Comparison of ENCODE assay signal across 20 cellular contexts in genomic region chr5:27821681-27822080, GRCh38.
DNase-seq lines count a peak whose midpoint lies in the region; ATAC-seq, FAIRE-seq and TF ChIP-seq lines count a peak whose summit lies in the region.
"Had no signal": no experiment of that assay in that cellular context is flagged by ENCODE, and none has a peak within 500 bp of the region (broad histone marks: within the 10 kb centered on the region; RNA-seq: fewer than 3 reads in every experiment).

No MANE protein-coding gene starts in this region.

- H3K9ac ChIP-seq in H1 (replicated peaks in 1 of 4; ENCODE audit: extremely low read depth in 1 of 4, low read depth in 3 of 4, low read length in 3 of 4): no peak overlapping the region
- H3K9ac ChIP-seq in neural progenitor cell: no peak overlapping the region

- H2BK120ac ChIP-seq in H1 (replicated peaks; ENCODE audit: low read depth, low read length): no peak overlapping the region

- no peak overlapping the region for H3K4ac ChIP-seq in H1 (replicated peaks; ENCODE audit: insufficient read length, low read depth, low read length)

- no peaks in the 10 kb centered on the region for H3K9me3 ChIP-seq in H1 (ENCODE audit: insufficient read depth in 2 of 2, low read depth in 1 of 2, low read length in 1 of 2)
- H3K9me3 ChIP-seq in neural progenitor cell (ENCODE audit: low read depth): no peaks in the 10 kb centered on the region
- H3K9me3 ChIP-seq: Caco-2 had no signal

- H3K79me2 ChIP-seq in H1 (ENCODE audit: control insufficient read depth in 1 of 2, insufficient read depth in 2 of 2, low read length in 2 of 2) (no peaks in the 10 kb centered on the region), neural progenitor cell (ENCODE audit: low read depth) (no peaks in the 10 kb centered on the region)

- CTCF ChIA-PET in H1 (lab: Charles Lee; ENCODE audit: partially characterized antibody): no interaction called here

- no peaks in the 10 kb centered on the region for H3F3A ChIP-seq in neural progenitor cell (ENCODE audit: low read depth)

- H3K18ac ChIP-seq in H1 (ENCODE audit: extremely low read depth, low read length): no peak overlapping the region

- H3K23ac ChIP-seq in H1 (ENCODE audit: insufficient read length): no peak overlapping the region

- no peak overlapping the region for H3K4me3 Mint-ChIP-seq in neural progenitor cell
- H3K4me3 Mint-ChIP-seq: GM23338, T-cell had no signal

- FAIRE-seq in RCC 7860 (lab: Jason Lieb, UNC): no peak
- FAIRE-seq in H1 (lab: Jason Lieb, UNC): no peak

- no peak overlapping the region for H4K8ac ChIP-seq in H1 (ENCODE audit: extremely low read depth, insufficient read depth, low read length)

- POLR2A ChIA-PET in H1 (lab: Charles Lee; ENCODE audit: partially characterized antibody): no interaction called here

- no peak for TF ChIP-seq CTCF in H1 (IDR thresholded peaks at IDR 0.05; ENCODE audit: control extremely low read depth in 1 of 3, insufficient read depth in 1 of 3, low read depth in 1 of 3, low read length in 3 of 3)
- TF ChIP-seq CTCF in neural progenitor cell (IDR thresholded peaks at IDR 0.05): no peak

- no peak overlapping the region for H4K5ac ChIP-seq in H1 (ENCODE audit: insufficient read length, low read depth, low read length)

- no peak overlapping the region for H2BK5ac ChIP-seq in H1 (ENCODE audit: low read depth, low read length)

- TF ChIP-seq EP300 in H1 (IDR thresholded peaks at IDR 0.05; ENCODE audit: borderline replicate concordance in 1 of 2, low read depth in 2 of 2, low read length in 2 of 2): no peak

- H3K27me3 ChIP-seq in H1 (replicated peaks in 1 of 4; ENCODE audit: control insufficient read depth in 3 of 4, extremely low read depth in 1 of 4, insufficient read depth in 3 of 4, low read length in 3 of 4) (peaks cover 0 to 1% (median 0%) of the 10 kb centered on the region in 4 experiments; a peak in 1 of 7 replicates), neural progenitor cell (no peaks in the 10 kb centered on the region)

- no peaks in the 10 kb centered on the region for H3K23me2 ChIP-seq in H1 (ENCODE audit: low read depth, low read length)

- TF ChIP-seq RAD21 in H1 (IDR thresholded peaks at IDR 0.05 in 1 of 2, conservative IDR thresholded peaks at IDR 0.05 in 1 of 2; ENCODE audit: low read depth in 2 of 2, low read length in 2 of 2): no peak

- H2AFZ ChIP-seq in H1 (ENCODE audit: low read length) (peak overlapping the region; percentile 77; the same call in 1 of the 2 replicates), neural progenitor cell (replicated peaks) (peak overlapping the region; percentile 40)
- H2AFZ ChIP-seq: GM23338, PC-9 had no signal

- no peak overlapping the region for H3K4me2 ChIP-seq in H1 (ENCODE audit: insufficient read depth in 1 of 2, low read depth in 2 of 2, low read length in 2 of 2)
- no peak overlapping the region for H3K4me2 ChIP-seq in neural progenitor cell
- H3K4me2 ChIP-seq: GM23338, PC-9 had no signal

- H2BK12ac ChIP-seq in H1 (ENCODE audit: low read depth, low read length): no peak overlapping the region

- no peak overlapping the region for H2BK20ac ChIP-seq in H1 (ENCODE audit: low read length)

- H2AK5ac ChIP-seq in H1 (ENCODE audit: low read depth, low read length): no peak overlapping the region

- ATAC-seq in GM21717 (IDR thresholded peaks at IDR 0.05; ENCODE audit: unreplicated experiment): no peak
- ATAC-seq in GM18519 (IDR thresholded peaks at IDR 0.05; ENCODE audit: low FRiP score, unreplicated experiment): no peak
- ATAC-seq in GM18502 (IDR thresholded peaks at IDR 0.05; ENCODE audit: poor library complexity, unreplicated experiment): no peak
- ATAC-seq: GM23338, T-cell had no signal

- H3K27ac ChIP-seq in H1 (ENCODE audit: low read depth, low read length): no peak overlapping the region
- H3K27ac ChIP-seq in neural progenitor cell: no peak overlapping the region
- H3K27ac ChIP-seq: PC-9, SK-N-MC had no signal

- H3K36me3 ChIP-seq in H1 (ENCODE audit: control insufficient read depth in 2 of 4, insufficient read depth in 4 of 4, low read length in 3 of 4) (no peaks in the 10 kb centered on the region), neural progenitor cell (no peaks in the 10 kb centered on the region)

- no peaks in the 10 kb centered on the region for H3K36me3 Mint-ChIP-seq in neural progenitor cell
- H3K36me3 Mint-ChIP-seq: T-cell had no signal

- WGBS in H1 (ENCODE audit: extremely low coverage in 1 of 2, insufficient coverage in 1 of 2, insufficient read length in 1 of 2, insufficient replicate concordance in 2 of 2, low coverage in 1 of 2, low lambda C conversion rate in 2 of 2, missing lambda C conversion rate in 1 of 2), 2 experiments: 80% methylated on average over 2 of the region's 2 CpGs; no CpG with 5 or more reads in 1 of the 2 experiments

- no peak overlapping the region for H3K14ac ChIP-seq in H1 (ENCODE audit: insufficient read length)

- H3K27ac Mint-ChIP-seq in neural progenitor cell: no peak overlapping the region
- H3K27ac Mint-ChIP-seq: GM23338, T-cell had no signal

- H4K20me1 ChIP-seq in H1 (replicated peaks in 1 of 2; ENCODE audit: control insufficient read depth in 1 of 2, insufficient read depth in 2 of 2, low read length in 2 of 2) (no peaks in the 10 kb centered on the region), neural progenitor cell (ENCODE audit: low read depth) (no peaks in the 10 kb centered on the region)

- peak; percentile 53 for DNase-seq in HCEC 1CT
- DNase-seq in RCC 7860 (ENCODE audit: low spot score): peak; percentile 32
- DNase-seq in H1 (ENCODE audit: low read depth in 1 of 2, low spot score in 2 of 2): no peak
- no peak for DNase-seq in neural progenitor cell (ENCODE audit: low spot score)
- DNase-seq in NCI-H2196 treated with DMSO at 0.1 percent for 48 hours (lab: John Stamatoyannopoulos, UW; ENCODE audit: unreplicated experiment): no peak
- DNase-seq: ACHN, Caco-2, DMS153, NCI-H1417 treated with DMSO at 0.1 percent for 48 hours, NCI-H2029, NCI-H2171, NCI-H748 treated with DMSO at 0.1 percent for 48 hours, PC-9, Right ventricle myocardium superior, T-cell had no signal

- no peak overlapping the region for H3K56ac ChIP-seq in H1 (replicated peaks; ENCODE audit: insufficient read length, low read depth, low read length)

- H3K9me3 Mint-ChIP-seq in neural progenitor cell: no peaks in the 10 kb centered on the region
- H3K9me3 Mint-ChIP-seq: GM23338 had no signal

- no peak overlapping the region for H4K91ac ChIP-seq in H1 (replicated peaks; ENCODE audit: insufficient read length, low read length)

- H2BK15ac ChIP-seq in H1 (ENCODE audit: low read length): no peak overlapping the region

- no peaks in the 10 kb centered on the region for H3K4me1 Mint-ChIP-seq in neural progenitor cell
- H3K4me1 Mint-ChIP-seq: GM23338, T-cell had no signal

- H3K4me3 ChIP-seq in H1 (ENCODE audit: extremely low read depth in 1 of 4, insufficient read depth in 2 of 4, low read depth in 3 of 4, low read length in 4 of 4): no peak overlapping the region
- H3K4me3 ChIP-seq in neural progenitor cell: no peak overlapping the region
- H3K4me3 ChIP-seq: GM23338, PC-9, SK-N-MC had no signal

- no peaks in the 10 kb centered on the region for H3K79me1 ChIP-seq in H1 (ENCODE audit: low read depth, low read length)

- H3K27me3 Mint-ChIP-seq in neural progenitor cell (ENCODE audit: insufficient read depth, low read depth): peaks cover 3% of the 10 kb centered on the region
- H3K27me3 Mint-ChIP-seq: T-cell had no signal

- no peaks in the 10 kb centered on the region for H3K4me1 ChIP-seq in H1 (replicated peaks in 1 of 4; ENCODE audit: control insufficient read depth in 3 of 4, insufficient read depth in 4 of 4, low read length in 3 of 4)
- no peaks in the 10 kb centered on the region for H3K4me1 ChIP-seq in neural progenitor cell
- H3K4me1 ChIP-seq: Caco-2 had no signal

- TF ChIP-seq POLR2A in H1 (IDR thresholded peaks at IDR 0.05; ENCODE audit: control extremely low read depth in 1 of 2, low read depth in 2 of 2, low read length in 2 of 2): no peak

TF ChIP-seq in H1, 55 proteins besides CTCF, POLR2A, EP300 and RAD21:
- TF ChIP-seq POLR2AphosphoS5 (IDR thresholded peaks at IDR 0.05; ENCODE audit: low read depth, low read length) (no peak), TAF7 (optimal IDR thresholded peaks at IDR 0.05; ENCODE audit: borderline replicate concordance, low read depth, low read length) (no peak), GABPA (IDR thresholded peaks at IDR 0.05; ENCODE audit: borderline replicate concordance, insufficient read depth, low read length) (no peak), SIX5 (IDR thresholded peaks at IDR 0.05; ENCODE audit: low read depth, low read length) (no peak), SP1 (IDR thresholded peaks at IDR 0.05; ENCODE audit: low read depth, low read length) (no peak), TCF12 (IDR thresholded peaks at IDR 0.05; ENCODE audit: low read depth, low read length) (no peak), SIRT6 (IDR thresholded peaks at IDR 0.05; ENCODE audit: low read length) (no peak)

Comparison
In these comparisons a context has a peak if more than half of its experiments do, and no peak if none do; other contexts are left out.
1. DNase-seq: peak in HCEC 1CT (single experiment) and RCC 7860 (single experiment); none in H1 (0 of 2), neural progenitor cell (single experiment) and NCI-H2196 treated with DMSO at 0.1 percent for 48 hours (single experiment).